ENCODE assay signal across 9 cellular contexts in the genomic region with DNA sequence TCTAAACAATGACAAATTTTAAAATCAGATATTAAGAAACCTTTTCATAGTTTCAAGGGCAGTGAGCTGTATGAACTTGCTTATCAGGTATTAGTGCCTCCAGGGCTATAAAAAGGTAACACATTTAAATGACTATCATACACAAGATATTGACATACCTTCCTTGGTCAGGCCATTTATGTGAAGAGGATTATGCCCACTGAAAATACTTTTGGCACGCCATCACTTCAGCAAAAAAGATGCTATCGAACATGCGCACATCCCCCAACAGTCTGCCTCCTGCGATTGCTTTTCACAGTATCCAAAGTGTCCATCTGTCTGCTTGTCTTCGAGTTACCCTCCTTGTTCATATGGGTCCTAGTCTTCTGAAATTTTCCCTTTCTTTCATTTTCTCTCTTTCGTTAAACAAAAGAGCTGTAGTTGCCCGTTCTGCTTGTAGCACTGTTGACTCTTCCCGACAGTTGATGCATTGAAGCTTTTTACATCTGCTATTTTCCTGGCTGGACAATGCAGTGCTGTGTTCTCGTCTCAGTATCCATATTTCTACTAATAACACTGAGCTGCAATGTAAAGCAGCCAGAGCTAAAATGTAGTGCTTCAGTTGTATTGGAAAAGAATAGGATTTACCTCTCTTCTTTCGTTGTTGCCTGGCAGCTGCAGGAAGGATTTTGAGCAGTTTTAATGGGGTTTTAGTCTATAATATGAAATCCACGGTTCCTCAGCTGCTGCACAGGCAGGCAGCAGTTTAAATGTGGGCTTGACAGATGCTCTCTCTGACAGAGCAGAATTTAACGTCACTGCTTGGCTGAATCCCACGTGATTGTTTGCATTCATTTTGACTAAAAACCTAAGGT. TPM values are rescaled to one million over a fixed set of nuclear protein-coding genes. Genes with fewer than 3 reads are reported as not detected.
DNase-seq lines count a peak whose midpoint lies in the region; ATAC-seq and TF ChIP-seq lines count a peak whose summit lies in the region.
"Had no signal": no experiment of that assay in that cellular context is flagged by ENCODE, and none has a peak within 500 bp of the region (broad histone marks: within the 10 kb centered on the region; RNA-seq: fewer than 3 reads in every experiment).

A gene with protein sequence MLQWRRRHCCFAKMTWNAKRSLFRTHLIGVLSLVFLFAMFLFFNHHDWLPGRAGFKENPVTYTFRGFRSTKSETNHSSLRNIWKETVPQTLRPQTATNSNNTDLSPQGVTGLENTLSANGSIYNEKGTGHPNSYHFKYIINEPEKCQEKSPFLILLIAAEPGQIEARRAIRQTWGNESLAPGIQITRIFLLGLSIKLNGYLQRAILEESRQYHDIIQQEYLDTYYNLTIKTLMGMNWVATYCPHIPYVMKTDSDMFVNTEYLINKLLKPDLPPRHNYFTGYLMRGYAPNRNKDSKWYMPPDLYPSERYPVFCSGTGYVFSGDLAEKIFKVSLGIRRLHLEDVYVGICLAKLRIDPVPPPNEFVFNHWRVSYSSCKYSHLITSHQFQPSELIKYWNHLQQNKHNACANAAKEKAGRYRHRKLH (minus strand): TSS at position 753 of the 854 bp plus-strand sequence. CDS start 5,051 bp downstream, outside the sequence.

- H3K4me3 ChIP-seq in gastroesophageal sphincter, result peak within 1 kb of the TSS; percentile 39 to 42

- no peak for TF ChIP-seq POLR2A in gastroesophageal sphincter (IDR thresholded peaks at IDR 0.05)

- POLR2A ChIA-PET in activated CD4-positive, alpha-beta memory T cell treated with anti-CD3 and anti-CD28 coated beads for 36 hours (lab: Charles Lee), result no interaction called here

- intact Hi-C loops in activated CD4-positive, alpha-beta memory T cell treated with anti-CD3 and anti-CD28 coated beads for 36 hours (cut with micrococcal nuclease), result loop anchor here (10.0 kb wide), 1 partner anchor 269 kb away; no protein-coding TSS in a partner anchor

- H3K9me3 ChIP-seq in gastroesophageal sphincter, result no peaks in the 10 kb centered on the region

- WGBS in gastroesophageal sphincter (ENCODE audit: low coverage in 1 of 2), 2 donors, result 10 to 17% methylated on average over 13 of the region's 13 CpGs

- CTCF ChIA-PET in activated CD4-positive, alpha-beta memory T cell treated with anti-CD3 and anti-CD28 coated beads for 36 hours (lab: Charles Lee), result interaction anchor here (0.6 to 1.4 kb wide), 4 partner anchors 19 to 1109 kb away, joined by 3 to 7 read pairs (median 4); no protein-coding TSS in a partner anchor

- peaks cover 55% of the 10 kb centered on the region for H3K4me1 Mint-ChIP-seq in activated CD4-positive, alpha-beta memory T cell treated with anti-CD3 and anti-CD28 coated beads for 36 hours (ENCODE audit: low read depth)

- peak within 1 kb of the TSS; percentile 69 for H3K4me3 Mint-ChIP-seq in activated CD4-positive, alpha-beta memory T cell treated with anti-CD3 and anti-CD28 coated beads for 36 hours

- peak within 1 kb of the TSS; percentile 4 to 60 (median 28) for H3K27ac ChIP-seq in gastroesophageal sphincter

- H3K27me3 Mint-ChIP-seq in activated CD4-positive, alpha-beta memory T cell treated with anti-CD3 and anti-CD28 coated beads for 36 hours, result no peaks in the 10 kb centered on the region

- no peak for TF ChIP-seq EP300 in gastroesophageal sphincter (IDR thresholded peaks at IDR 0.05)

- H3K36me3 Mint-ChIP-seq in activated CD4-positive, alpha-beta memory T cell treated with anti-CD3 and anti-CD28 coated beads for 36 hours, result no peaks in the 10 kb centered on the region

- TF ChIP-seq CTCF in gastroesophageal sphincter (IDR thresholded peaks at IDR 0.05) (no peak), omental fat pad (IDR thresholded peaks at IDR 0.05) (no peak)

- DNase-seq in DMS114 treated with DMSO at 0.1 percent for 48 hours (lab: John Stamatoyannopoulos, UW; ENCODE audit: unreplicated experiment) (peak; percentile 29), NCI-H1694 (lab: John Stamatoyannopoulos, UW) (peak; percentile 94), omental fat pad (ENCODE audit: low spot score) (no peak), ureter (ENCODE audit: low spot score) (no peak), kidney glomerular epithelial cell (lab: John Stamatoyannopoulos, UW) (no peak)
- DNase-seq in activated CD4-positive, alpha-beta memory T cell treated with anti-CD3 and anti-CD28 coated beads for 36 hours, result peak; percentile 14

- no peaks in the 10 kb centered on the region for H3K27me3 ChIP-seq in gastroesophageal sphincter

- H3K36me3 ChIP-seq in gastroesophageal sphincter, result no peaks in the 10 kb centered on the region

- no peak for ATAC-seq in gastroesophageal sphincter
- ATAC-seq in omental fat pad (ENCODE audit: low FRiP score), result peak; percentile 33
- no peak for ATAC-seq in GM21360 (IDR thresholded peaks at IDR 0.05; ENCODE audit: unreplicated experiment)

- H3K4me1 ChIP-seq in gastroesophageal sphincter, result peaks cover 13 to 99% (median 14%) of the 10 kb centered on the region in 3 donors

- H3K9me3 Mint-ChIP-seq in activated CD4-positive, alpha-beta memory T cell treated with anti-CD3 and anti-CD28 coated beads for 36 hours, result no peaks in the 10 kb centered on the region

- H3K27ac Mint-ChIP-seq in activated CD4-positive, alpha-beta memory T cell treated with anti-CD3 and anti-CD28 coated beads for 36 hours, result peak within 1 kb of the TSS; percentile 57

RNA-seq across cellular contexts. Expression of the gene that starts here (rescaled TPM):
- total RNA-seq in activated CD4-positive, alpha-beta memory T cell treated with anti-CD3 and anti-CD28 coated beads for 36 hours, result under 1 TPM; 0.07 to 0.14 TPM
- total RNA-seq in gastroesophageal sphincter (1 to 10 TPM; 1.2 to 5.3 (median 4.2) TPM), omental fat pad (1 to 10 TPM in 2 of 4 donors, under 1 TPM in 2; 0.25 to 1.3 (median 0.74) TPM), ureter (2.3 TPM)
- total RNA-seq: pulmonary artery endothelial cell had no signal

Comparison
In these comparisons a context has a peak if more than half of its experiments do, and no peak if none do; other contexts are left out.
1. Peak in DNase-seq in activated CD4-positive, alpha-beta memory T cell treated with anti-CD3 and anti-CD28 coated beads for 36 hours; RNA of the gene not detected or under 1 TPM.
2. DNase-seq: peak in DMS114 treated with DMSO at 0.1 percent for 48 hours (single experiment) and NCI-H1694 (single experiment); none in omental fat pad (single experiment), ureter (single experiment) and kidney glomerular epithelial cell (single experiment).